In the genomic region with DNA sequence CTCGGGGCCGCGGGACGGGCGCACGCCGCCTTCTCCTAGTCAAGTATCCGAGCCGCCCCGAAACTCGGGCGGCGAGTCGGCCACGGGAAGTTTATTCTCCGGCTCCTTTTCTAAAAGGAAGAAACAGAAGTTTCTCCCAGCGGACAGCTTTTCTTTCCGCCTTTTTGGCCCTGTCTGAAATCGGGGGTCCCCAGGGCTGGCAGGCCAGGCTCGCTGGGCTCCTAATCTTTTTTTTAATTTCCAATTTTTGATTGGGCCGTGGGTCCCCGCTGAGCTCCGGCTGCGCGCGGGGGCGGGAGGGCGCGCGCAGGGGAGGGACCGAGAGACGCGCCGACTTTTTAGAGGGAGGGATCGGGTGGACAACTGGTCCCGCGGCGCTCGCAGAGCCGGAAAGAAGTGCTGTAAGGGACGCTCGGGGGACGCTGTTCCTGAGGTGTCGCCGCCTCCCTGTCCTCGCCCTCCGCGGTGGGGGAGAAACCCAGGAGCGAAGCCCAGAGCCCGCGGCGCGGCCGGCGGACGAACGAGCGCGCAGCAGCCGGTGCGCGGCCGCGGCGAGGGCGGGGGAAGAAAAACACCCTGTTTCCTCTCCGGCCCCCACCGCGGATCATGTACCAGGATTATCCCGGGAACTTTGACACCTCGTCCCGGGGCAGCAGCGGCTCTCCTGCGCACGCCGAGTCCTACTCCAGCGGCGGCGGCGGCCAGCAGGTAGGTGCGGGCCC, we compare ENCODE assay signal across 8 cellular contexts. TPM values are rescaled to one million over a fixed set of nuclear protein-coding genes. Genes with fewer than 3 reads are reported as not detected.
DNase-seq lines count a peak whose midpoint lies in the region; ATAC-seq lines count a peak whose summit lies in the region.

No MANE protein-coding gene starts in this region.

- peak overlapping the region; percentile 70 for H3K9ac ChIP-seq in Karpas-422 (ENCODE audit: low read length)

- H3K4me3 Mint-ChIP-seq in stimulated activated memory B cell treated with anti-CD40 and anti-IgM and Interleukin-4, amounts not matched to agents 10 μg/mL and 1 μg/mL and 100 μg/mL, for 72 hours, result no peak overlapping the region

- H3K36me3 ChIP-seq in Karpas-422 (ENCODE audit: insufficient read depth, low read length), result no peaks in the 10 kb centered on the region

- no peak overlapping the region for H3K27ac ChIP-seq in Karpas-422 (ENCODE audit: low read length)

- 0 out of 2 replicates have a peak, but pooled peaks cover 2% of the 10 kb centered on the region for H4K20me1 ChIP-seq in Karpas-422 (ENCODE audit: insufficient read depth, low read depth, low read length)

- H2AFZ ChIP-seq in Karpas-422 (ENCODE audit: low read length), result peak overlapping the region; percentile 77

- H3K9me3 ChIP-seq in Karpas-422 (ENCODE audit: low read length), result no peaks in the 10 kb centered on the region

- no peaks in the 10 kb centered on the region for H3K36me3 Mint-ChIP-seq in stimulated activated memory B cell treated with anti-CD40 and anti-IgM and Interleukin-4, amounts not matched to agents 10 μg/mL and 1 μg/mL and 100 μg/mL, for 72 hours

- peak overlapping the region; percentile 82 for H3K27ac Mint-ChIP-seq in stimulated activated memory B cell treated with anti-CD40 and anti-IgM and Interleukin-4, amounts not matched to agents 10 μg/mL and 1 μg/mL and 100 μg/mL, for 72 hours

- H3K4me2 ChIP-seq in Karpas-422 (ENCODE audit: low read depth, low read length, poor library complexity, severe bottlenecking), result peak overlapping the region; percentile 77

- ATAC-seq in stimulated activated memory B cell treated with anti-CD40 and anti-IgM and Interleukin-4, amounts not matched to agents 10 μg/mL and 1 μg/mL and 100 μg/mL, for 72 hours, result peak; percentile 20
- no peak for ATAC-seq in HG02798 (IDR thresholded peaks at IDR 0.05; ENCODE audit: poor library complexity, unreplicated experiment)

- DNase-seq in DMS53 (lab: John Stamatoyannopoulos, UW) (peak; percentile 82), Karpas-422 (peak; percentile 63), ecto neural progenitor cell (ENCODE audit: low spot score) (peak; percentile 71), lung microvascular endothelial cell (ENCODE audit: low read depth in 2 of 2) (peak; percentile 72 to 80), Ammon's horn (ENCODE audit: low spot score) (no peak)
- DNase-seq in activated CD4-positive, alpha-beta T cell treated with anti-CD3 and anti-CD28 coated beads, Interleukin-2, amount 50 U/mL, for 1 hour, result peak; percentile 48

- no peaks in the 10 kb centered on the region for H3K9me2 ChIP-seq in Karpas-422 (replicated peaks; ENCODE audit: insufficient read depth, low read length)

- H3K4me3 ChIP-seq in Karpas-422 (ENCODE audit: low read length), result peak overlapping the region; percentile 71

- H3K9me3 Mint-ChIP-seq in stimulated activated memory B cell treated with anti-CD40 and anti-IgM and Interleukin-4, amounts not matched to agents 10 μg/mL and 1 μg/mL and 100 μg/mL, for 72 hours, result no peaks in the 10 kb centered on the region

- no peaks in the 10 kb centered on the region for H3K27me3 Mint-ChIP-seq in stimulated activated memory B cell treated with anti-CD40 and anti-IgM and Interleukin-4, amounts not matched to agents 10 μg/mL and 1 μg/mL and 100 μg/mL, for 72 hours

- H3K4me1 ChIP-seq in Karpas-422 (ENCODE audit: low read length), result peaks cover 28% of the 10 kb centered on the region

- no peaks in the 10 kb centered on the region; the same call in 1 of the 2 replicates for H3K27me3 ChIP-seq in Karpas-422 (ENCODE audit: low read length)

- H3K4me1 Mint-ChIP-seq in stimulated activated memory B cell treated with anti-CD40 and anti-IgM and Interleukin-4, amounts not matched to agents 10 μg/mL and 1 μg/mL and 100 μg/mL, for 72 hours, result peaks cover 15% of the 10 kb centered on the region

- H3K79me2 ChIP-seq in Karpas-422 (ENCODE audit: low read length), result no peaks in the 10 kb centered on the region

RNA-seq across cellular contexts. Expression of a gene that starts 0.6 kb away (rescaled TPM):
- 0.30 and 0.61 TPM in 2 replicates for total RNA-seq in Karpas-422 (2014; rRNA removed; shearing (Covaris generic); ENCODE audit: low replicate concordance)
- total RNA-seq in lung microvascular endothelial cell, result 19.0 and 54.8 TPM in 2 replicates

Comparison
In these comparisons a context has a peak if more than half of its experiments do, and no peak if none do; other contexts are left out.
1. RNA of a gene that starts 0.6 kb away (total RNA-seq): 19.0 to 54.8 TPM in lung microvascular endothelial cell; 0.30 to 0.61 TPM in Karpas-422; every median in the first group is over 10 times any median in the second.